In genomic region chr16:30957456-30958163, GRCh38 we compare ENCODE assay signal across 8 cellular contexts. TPM values are rescaled to one million over a fixed set of nuclear protein-coding genes. Genes with fewer than 3 reads are reported as not detected.
DNase-seq lines count a peak whose midpoint lies in the region; ATAC-seq, FAIRE-seq and TF ChIP-seq lines count a peak whose summit lies in the region.

TSS of gene SETD1A (plus strand) at chr16:30957754. CDS start at chr16:30958732, 978 bp downstream.

- peak within 1 kb of the TSS; percentile 92 for H3K4me2 ChIP-seq in fibroblast of lung (ENCODE audit: extremely low read depth, insufficient read depth, low read length)

- no peaks in the 10 kb centered on the region for H3K9me3 Mint-ChIP-seq in activated T-helper 17 cell treated with anti-CD3 and anti-CD28 coated beads, Interleukin-2, amount 50 U/mL, for 72 hours
- no peaks in the 10 kb centered on the region for H3K9me3 Mint-ChIP-seq in naive thymus-derived CD8-positive, alpha-beta T cell
- no peaks in the 10 kb centered on the region for H3K9me3 Mint-ChIP-seq in stimulated activated memory B cell treated with anti-CD40 and anti-IgM and Interleukin-4, amounts not matched to agents 10 μg/mL and 1 μg/mL and 100 μg/mL, for 72 hours

- peaks cover 23% of the 10 kb centered on the region for H3K36me3 ChIP-seq in fibroblast of lung (ENCODE audit: control insufficient read depth, insufficient read depth, low read length)

- H3K9me3 ChIP-seq in fibroblast of lung (ENCODE audit: control insufficient read depth, insufficient read depth, low read depth, low read length): no peaks in the 10 kb centered on the region

- CTCF ChIA-PET in RWPE1 (lab: Yijun Ruan, JAX): no interaction called here

- peak within 1 kb of the TSS; percentile 98 for H3K27ac Mint-ChIP-seq in activated T-helper 17 cell treated with anti-CD3 and anti-CD28 coated beads, Interleukin-2, amount 50 U/mL, for 72 hours
- H3K27ac Mint-ChIP-seq in naive thymus-derived CD8-positive, alpha-beta T cell: peak within 1 kb of the TSS; percentile 97 to 99 (median 98)
- H3K27ac Mint-ChIP-seq in stimulated activated memory B cell treated with anti-CD40 and anti-IgM and Interleukin-4, amounts not matched to agents 10 μg/mL and 1 μg/mL and 100 μg/mL, for 72 hours: peak within 1 kb of the TSS; percentile 98

- no peak for TF ChIP-seq CTCF in RWPE1 (conservative IDR thresholded peaks at IDR 0.05; ENCODE audit: low read depth)
- no peak for TF ChIP-seq CTCF in fibroblast of lung (conservative IDR thresholded peaks at IDR 0.05 in 1 of 2, IDR thresholded peaks at IDR 0.05 in 1 of 2; ENCODE audit: low read depth in 1 of 2, low read length in 2 of 2)

- no peaks in the 10 kb centered on the region for H3K27me3 ChIP-seq in fibroblast of lung (ENCODE audit: control insufficient read depth, insufficient read depth, low read length)

- H3K9ac ChIP-seq in fibroblast of lung (ENCODE audit: insufficient read depth, low read length): peak within 1 kb of the TSS; percentile 100

- H3K27ac ChIP-seq in RWPE1 (peak within 1 kb of the TSS; percentile 99), fibroblast of lung (ENCODE audit: insufficient read depth, low read length) (peak within 1 kb of the TSS; percentile 94)

- FAIRE-seq in H54 (lab: Jason Lieb, UNC): no peak

- ATAC-seq in activated T-helper 17 cell treated with anti-CD3 and anti-CD28 coated beads, Interleukin-2, amount 50 U/mL, for 72 hours (replicated peaks): peak; percentile 90
- ATAC-seq in naive thymus-derived CD8-positive, alpha-beta T cell: peak; percentile 85 to 89
- peak; percentile 92 for ATAC-seq in stimulated activated memory B cell treated with anti-CD40 and anti-IgM and Interleukin-4, amounts not matched to agents 10 μg/mL and 1 μg/mL and 100 μg/mL, for 72 hours

- POLR2A ChIA-PET in RWPE1 (lab: Yijun Ruan, JAX; ENCODE audit: low non-redundant PET): no interaction called here
- POLR2A ChIA-PET in naive thymus-derived CD8-positive, alpha-beta T cell (lab: Charles Lee): interaction anchor here (0.8 to 2.7 kb wide), 8 partner anchors 8 to 916 kb away, joined by 3 to 13 read pairs (median 5); partner anchors contain the start of genes FBXL19, KAT8, ORAI3 and ZNF267

- peak; percentile 95 for DNase-seq in EH (ENCODE audit: low read depth)
- DNase-seq in H54 (ENCODE audit: insufficient read length, low spot score): peak; percentile 91
- DNase-seq in LoVo (ENCODE audit: low spot score): peak; percentile 93
- DNase-seq in RWPE1 (ENCODE audit: low spot score): peak; percentile 95
- peak; percentile 96 to 98 for DNase-seq in fibroblast of lung (ENCODE audit: low read depth in 2 of 2)
- DNase-seq in naive thymus-derived CD8-positive, alpha-beta T cell: peak; percentile 91 to 99 (median 98)

- H3K36me3 Mint-ChIP-seq in activated T-helper 17 cell treated with anti-CD3 and anti-CD28 coated beads, Interleukin-2, amount 50 U/mL, for 72 hours (ENCODE audit: low read depth): peaks cover 53% of the 10 kb centered on the region
- peaks cover 0 to 35% (median 10%) of the 10 kb centered on the region in 3 donors for H3K36me3 Mint-ChIP-seq in naive thymus-derived CD8-positive, alpha-beta T cell
- peaks cover 43% of the 10 kb centered on the region for H3K36me3 Mint-ChIP-seq in stimulated activated memory B cell treated with anti-CD40 and anti-IgM and Interleukin-4, amounts not matched to agents 10 μg/mL and 1 μg/mL and 100 μg/mL, for 72 hours

- peaks cover 17% of the 10 kb centered on the region for H3K4me1 Mint-ChIP-seq in activated T-helper 17 cell treated with anti-CD3 and anti-CD28 coated beads, Interleukin-2, amount 50 U/mL, for 72 hours
- peaks cover 21 to 40% (median 36%) of the 10 kb centered on the region in 4 donors for H3K4me1 Mint-ChIP-seq in naive thymus-derived CD8-positive, alpha-beta T cell
- peaks cover 42% of the 10 kb centered on the region for H3K4me1 Mint-ChIP-seq in stimulated activated memory B cell treated with anti-CD40 and anti-IgM and Interleukin-4, amounts not matched to agents 10 μg/mL and 1 μg/mL and 100 μg/mL, for 72 hours

- peaks cover 3% of the 10 kb centered on the region for H3K4me1 ChIP-seq in fibroblast of lung (ENCODE audit: control insufficient read depth, extremely low read depth, insufficient read depth, low read length)

- H3K4me3 ChIP-seq in fibroblast of lung (replicated peaks in 1 of 4; ENCODE audit: control extremely low read depth in 1 of 4, insufficient read depth in 1 of 4, low read depth in 3 of 4, low read length in 4 of 4): peak within 1 kb of the TSS; percentile 79 to 94 (median 83)

- H3K4me3 Mint-ChIP-seq in activated T-helper 17 cell treated with anti-CD3 and anti-CD28 coated beads, Interleukin-2, amount 50 U/mL, for 72 hours: peak within 1 kb of the TSS; percentile 91
- peak within 1 kb of the TSS; percentile 89 to 99 (median 95) for H3K4me3 Mint-ChIP-seq in naive thymus-derived CD8-positive, alpha-beta T cell
- H3K4me3 Mint-ChIP-seq in stimulated activated memory B cell treated with anti-CD40 and anti-IgM and Interleukin-4, amounts not matched to agents 10 μg/mL and 1 μg/mL and 100 μg/mL, for 72 hours: peak within 1 kb of the TSS; percentile 94

- H4K20me1 ChIP-seq in fibroblast of lung (ENCODE audit: control insufficient read depth, extremely low read depth, insufficient read depth, low read length): no peaks in the 10 kb centered on the region

- no peaks in the 10 kb centered on the region for H3K27me3 Mint-ChIP-seq in activated T-helper 17 cell treated with anti-CD3 and anti-CD28 coated beads, Interleukin-2, amount 50 U/mL, for 72 hours
- peaks cover 0 to 2% (median 0%) of the 10 kb centered on the region in 5 donors for H3K27me3 Mint-ChIP-seq in naive thymus-derived CD8-positive, alpha-beta T cell
- H3K27me3 Mint-ChIP-seq in stimulated activated memory B cell treated with anti-CD40 and anti-IgM and Interleukin-4, amounts not matched to agents 10 μg/mL and 1 μg/mL and 100 μg/mL, for 72 hours: no peaks in the 10 kb centered on the region

- peak within 1 kb of the TSS; percentile 89 for H2AFZ ChIP-seq in fibroblast of lung (ENCODE audit: low read length)

- TF ChIP-seq POLR2A in H54 (IDR thresholded peaks at IDR 0.05; ENCODE audit: low read depth, low read length): peak; percentile 50

- H3K79me2 ChIP-seq in fibroblast of lung (ENCODE audit: control insufficient read depth, insufficient read depth, low read length): peaks cover 12% of the 10 kb centered on the region

RNA-seq across cellular contexts. Expression of gene SETD1A, which starts in this region (rescaled TPM):
- 10 to 100 TPM; 27.5 to 33.7 TPM for total RNA-seq in activated T-helper 17 cell treated with anti-CD3 and anti-CD28 coated beads, Interleukin-2, amount 50 U/mL, for 72 hours
- total RNA-seq in fibroblast of lung: 1.5 and 3.5 TPM in 2 replicates
- polyA plus RNA-seq in fibroblast of lung: 1.4 and 2.3 TPM in 2 replicates
- polyA plus RNA-seq in fibroblast of lung (2012): 9.6 and 10.0 TPM in 2 replicates
- polyA minus RNA-seq in fibroblast of lung (ENCODE audit: low replicate concordance): 7.0 and 16.1 TPM in 2 replicates
- 10 to 100 TPM; 39.5 to 44.3 TPM for total RNA-seq in naive thymus-derived CD8-positive, alpha-beta T cell
- polyA plus RNA-seq in naive thymus-derived CD8-positive, alpha-beta T cell: 1 to 10 TPM in 1 of 3 donors, under 1 TPM in 2; 0.35 to 2.0 (median 0.77) TPM

Comparison
In these comparisons a context has a peak if more than half of its experiments do, and no peak if none do; other contexts are left out.
1. Peak in every context shown above with its lines: DNase-seq, ATAC-seq, H3K4me3 ChIP-seq and H3K27ac ChIP-seq.